Comparison of ENCODE assay signal across 9 cellular contexts in the genomic region with DNA sequence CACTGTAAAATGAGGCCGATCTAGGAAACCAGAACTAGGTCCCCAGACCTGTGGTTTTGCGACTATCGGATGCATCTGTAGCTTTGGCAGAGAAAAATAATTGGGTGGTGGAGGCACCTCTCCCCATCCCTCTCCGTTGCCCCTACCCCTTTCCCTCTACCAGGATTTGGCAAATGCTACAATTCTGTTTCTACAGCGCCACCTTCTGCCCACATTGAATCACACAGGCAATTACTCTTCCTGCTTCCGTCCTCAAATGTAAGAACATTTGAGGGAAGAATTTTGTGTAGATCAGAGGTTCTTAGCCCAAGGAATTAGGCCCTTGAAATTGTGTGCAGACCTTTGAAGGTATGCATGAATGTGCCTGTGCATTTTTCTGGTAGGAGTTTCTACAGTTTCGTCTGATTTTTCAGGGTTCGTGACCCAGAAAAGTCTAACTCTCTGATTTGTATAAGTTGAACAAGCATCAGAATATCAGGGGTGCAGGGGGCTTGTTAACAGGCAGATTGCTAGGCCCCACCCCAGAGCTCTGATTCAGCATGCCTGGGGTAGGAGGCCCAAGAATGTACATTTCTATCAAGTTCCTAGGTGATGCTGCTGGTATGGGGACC. TPM values are rescaled to one million over a fixed set of nuclear protein-coding genes. Genes with fewer than 3 reads are reported as not detected.
DNase-seq lines count a peak whose midpoint lies in the region; ATAC-seq and TF ChIP-seq lines count a peak whose summit lies in the region.
"Had no signal": no experiment of that assay in that cellular context is flagged by ENCODE, and none has a peak within 500 bp of the region (broad histone marks: within the 10 kb centered on the region; RNA-seq: fewer than 3 reads in every experiment).

No MANE protein-coding gene starts in this region.

- peaks cover 8 to 17% (median 13%) of the 10 kb centered on the region in 4 donors for H3K4me1 Mint-ChIP-seq in CD4-positive, alpha-beta memory T cell
- H3K4me1 Mint-ChIP-seq in HFFc6 (ENCODE audit: low read depth) = peaks cover 37% of the 10 kb centered on the region

- peak overlapping the region in 3 of 8 donors; percentile 0 to 70 (median 8) for H3K4me3 Mint-ChIP-seq in CD4-positive, alpha-beta memory T cell
- H3K4me3 Mint-ChIP-seq in HFFc6 = no peak overlapping the region

- CTCF ChIA-PET in CD4-positive, alpha-beta memory T cell (lab: Charles Lee; ENCODE audit: partially characterized antibody) = interaction anchor here (0.6 to 3.9 kb wide), 16 partner anchors 8 to 643 kb away, joined by 3 to 77 read pairs (median 8); partner anchors contain the start of genes ATP6V1B1 and ZNF638

- no peaks in the 10 kb centered on the region for H3K9me3 Mint-ChIP-seq in CD4-positive, alpha-beta memory T cell
- H3K9me3 Mint-ChIP-seq in HFFc6 = no peaks in the 10 kb centered on the region

- ATAC-seq in HG03095 (IDR thresholded peaks at IDR 0.05; ENCODE audit: unreplicated experiment) (no peak), HG03439 (IDR thresholded peaks at IDR 0.05; ENCODE audit: unreplicated experiment) (no peak)

- TF ChIP-seq CTCF in HFFc6 (IDR thresholded peaks at IDR 0.05) (peak; percentile 90), fibroblast of pulmonary artery (IDR thresholded peaks at IDR 0.05; ENCODE audit: low read length, missing control alignments) (peak; percentile 85)

- peaks cover 5% of the 10 kb centered on the region for H3K27me3 ChIP-seq in CD4-positive, alpha-beta memory T cell (ENCODE audit: insufficient read depth, low read length)

- DNase-seq in CD4-positive, alpha-beta memory T cell = peak in 4 of 5 donors; percentile 30 to 50 (median 44)
- DNase-seq in HFFc6 = peak; percentile 38
- peak; percentile 60 for DNase-seq in NOMO-1 treated with DMSO at 0.1 percent for 48 hours (lab: John Stamatoyannopoulos, UW; ENCODE audit: unreplicated experiment)
- peak; percentile 50 for DNase-seq in activated T-cell treated with anti-CD3 and anti-CD28 coated beads for 4 hours
- peak; percentile 73 for DNase-seq in fibroblast of pulmonary artery (ENCODE audit: low read depth)
- DNase-seq in nucleus accumbens (lab: John Stamatoyannopoulos, UW) = peak in 35 of 56 donors; percentile 2 to 79 (median 19)

- H3K36me3 ChIP-seq in CD4-positive, alpha-beta memory T cell (ENCODE audit: insufficient read depth, low read length) = no peaks in the 10 kb centered on the region

- H3K27ac Mint-ChIP-seq in CD4-positive, alpha-beta memory T cell = peak overlapping the region in 1 of 7 donors; percentile 26
- no peak overlapping the region for H3K27ac Mint-ChIP-seq in HFFc6

- intact Hi-C loops in CD4-positive, alpha-beta memory T cell (cut with micrococcal nuclease) = loop anchor here (1.0 to 2.0 kb wide), 3 partner anchors 84 to 643 kb away; no protein-coding TSS in a partner anchor

- no peak overlapping the region for H3K4me3 ChIP-seq in CD4-positive, alpha-beta memory T cell (ENCODE audit: low read length in 2 of 2)
- no peak overlapping the region for H3K4me3 ChIP-seq in fibroblast of pulmonary artery (replicated peaks; ENCODE audit: low read depth, low read length)
- H3K4me3 ChIP-seq: skin epidermis had no signal

- H3K27me3 Mint-ChIP-seq in CD4-positive, alpha-beta memory T cell = peaks cover 7 to 9% of the 10 kb centered on the region in 2 donors
- H3K27me3 Mint-ChIP-seq in HFFc6 (ENCODE audit: insufficient read depth) = peaks cover 2% of the 10 kb centered on the region

- H3K9me3 ChIP-seq in CD4-positive, alpha-beta memory T cell (ENCODE audit: control insufficient read depth in 1 of 2, low read length in 2 of 2) = no peaks in the 10 kb centered on the region

- H3K4me1 ChIP-seq in CD4-positive, alpha-beta memory T cell (ENCODE audit: insufficient read depth, low read length) = peaks cover 8% of the 10 kb centered on the region

- no peak overlapping the region for H3K27ac ChIP-seq in CD4-positive, alpha-beta memory T cell (ENCODE audit: low read depth, low read length)
- H3K27ac ChIP-seq: skin epidermis had no signal

- POLR2A ChIA-PET in CD4-positive, alpha-beta memory T cell (lab: Charles Lee; ENCODE audit: partially characterized antibody) = no interaction called here

- no peaks in the 10 kb centered on the region for H3K36me3 Mint-ChIP-seq in CD4-positive, alpha-beta memory T cell
- no peaks in the 10 kb centered on the region for H3K36me3 Mint-ChIP-seq in HFFc6 (ENCODE audit: low read depth)

RNA-seq across cellular contexts. Expression of gene ATP6V1B1, which starts 11.2 kb away (rescaled TPM):
- not detected for total RNA-seq in CD4-positive, alpha-beta memory T cell
- polyA plus RNA-seq in CD4-positive, alpha-beta memory T cell = not detected
- under 1 TPM in 3 of 6 experiments, not detected in 3; 0.22 to 0.66 (median 0.57) TPM for total RNA-seq in HFFc6 (2021; fragmentation: NEBNext Ultra II Directional; extraction: Animal tissue kit (Norgen Biotek cat#: 25700))

RNA-seq across cellular contexts. Expression of gene ANKRD53, which starts 31.5 kb away (rescaled TPM):
- under 1 TPM in 1 of 2 experiments, not detected in 1; 0.20 TPM for total RNA-seq in CD4-positive, alpha-beta memory T cell
- not detected for polyA plus RNA-seq in CD4-positive, alpha-beta memory T cell
- 1 to 10 TPM in 3 of 6 experiments, under 1 TPM in 3; 0.64 to 1.1 (median 0.85) TPM for total RNA-seq in HFFc6 (2021; fragmentation: NEBNext Ultra II Directional; extraction: Animal tissue kit (Norgen Biotek cat#: 25700))

RNA-seq across cellular contexts. Expression of gene VAX2, which starts 46.6 kb away (rescaled TPM):
- total RNA-seq in CD4-positive, alpha-beta memory T cell = not detected
- not detected for polyA plus RNA-seq in CD4-positive, alpha-beta memory T cell
- 1 to 10 TPM; 1.1 to 2.8 (median 1.4) TPM for total RNA-seq in HFFc6 (2021; fragmentation: NEBNext Ultra II Directional; extraction: Animal tissue kit (Norgen Biotek cat#: 25700))

RNA-seq across cellular contexts. Expression of gene TEX261, which starts 47.7 kb away (rescaled TPM):
- total RNA-seq in CD4-positive, alpha-beta memory T cell = 10 to 100 TPM; 61.1 to 70.0 TPM
- 10 to 100 TPM; 39.6 to 43.0 TPM for polyA plus RNA-seq in CD4-positive, alpha-beta memory T cell
- total RNA-seq in HFFc6 (2021; fragmentation: NEBNext Ultra II Directional; extraction: Animal tissue kit (Norgen Biotek cat#: 25700)) = 100 to 1,000 TPM in 3 of 6 experiments, 10 to 100 TPM in 3; 91.6 to 129 (median 103) TPM

Comparison
In these comparisons a context has a peak if more than half of its experiments do, and no peak if none do; other contexts are left out.
1. DNase-seq: peak in every context shown above with its lines; median percentile 73 in fibroblast of pulmonary artery; 60 in NOMO-1 treated with DMSO at 0.1 percent for 48 hours; 50 in activated T-cell treated with anti-CD3 and anti-CD28 coated beads for 4 hours; 44 in CD4-positive, alpha-beta memory T cell; 38 in HFFc6; 19 in nucleus accumbens.